Comparison of ENCODE assay signal across 17 cellular contexts in genomic region chr2:225466891-225467604, GRCh38.
A peak's percentile ranks its signal among the peaks of the same experiment; 100 is the strongest.
DNase-seq lines count a peak whose midpoint lies in the region; ATAC-seq, FAIRE-seq and TF ChIP-seq lines count a peak whose summit lies in the region.
"Had no signal": no experiment of that assay in that cellular context is flagged by ENCODE, and none has a peak within 500 bp of the region (broad histone marks: within the 10 kb centered on the region; RNA-seq: fewer than 3 reads in every experiment).

No MANE protein-coding gene starts in this region.

- H3K9me3 Mint-ChIP-seq in WTC11: 0 out of 2 replicates have a peak, but pooled peaks cover 5% of the 10 kb centered on the region
- H3K9me3 Mint-ChIP-seq: T-helper 1 cell treated with Interleukin-12 subunit alpha and Interleukin-12 subunit beta and Interleukin-4 antibody, amounts not matched to agents 30 μg/mL and 1 μg/mL, for 36 hours had no signal

- H3K27me3 Mint-ChIP-seq in WTC11 (ENCODE audit: low read depth): peaks cover 8% of the 10 kb centered on the region

- H3K4me1 Mint-ChIP-seq in WTC11: peaks cover 48% of the 10 kb centered on the region

- POLR2A ChIA-PET in WTC11 (lab: Charles Lee) (interaction anchor here (0.7 kb wide), 1 partner anchor 19 kb away, joined by 3 read pairs; no protein-coding TSS in a partner anchor), HEK293T (lab: Yijun Ruan, JAX) (no interaction called here)

- no peak overlapping the region for H3K4me3 Mint-ChIP-seq in WTC11
- H3K4me3 Mint-ChIP-seq: T-helper 1 cell treated with Interleukin-12 subunit alpha and Interleukin-12 subunit beta and Interleukin-4 antibody, amounts not matched to agents 30 μg/mL and 1 μg/mL, for 36 hours had no signal

- DNase-seq in LoVo (ENCODE audit: low spot score) (peak; percentile 19), WTC11 (ENCODE audit: low spot score) (no peak), ureter (ENCODE audit: low spot score) (peak; percentile 45), nucleus accumbens (lab: John Stamatoyannopoulos, UW) (no peak), NCI-H2171 (lab: John Stamatoyannopoulos, UW) (no peak), HEK293T (ENCODE audit: extremely low spot score) (no peak)
- DNase-seq: activated CD8-positive, alpha-beta memory T cell treated with anti-CD3 and anti-CD28 coated beads for 24 hours; AML-193; dorsolateral prefrontal cortex; NCI-H187; NCI-H446; SHP77 treated with DMSO at 0.1 percent for 48 hours; stimulated activated CD4-positive, alpha-beta T cell treated with anti-CD3 and anti-CD28 coated beads, Interleukin-4, amount 100 ng/mL, for 24 hours had no signal

- peak overlapping the region; percentile 69; the same call in 1 of the 2 replicates for H3K27ac Mint-ChIP-seq in WTC11
- H3K27ac Mint-ChIP-seq: T-helper 1 cell treated with Interleukin-12 subunit alpha and Interleukin-12 subunit beta and Interleukin-4 antibody, amounts not matched to agents 30 μg/mL and 1 μg/mL, for 36 hours had no signal

- CTCF ChIA-PET in WTC11 (lab: Charles Lee) (no interaction called here), HEK293T (lab: Yijun Ruan, JAX) (no interaction called here)

- TF ChIP-seq CTCF in WTC11 (IDR thresholded peaks at IDR 0.05): no peak

- peak; percentile 88 for FAIRE-seq in islet of Langerhans (lab: Jason Lieb, UNC)
- FAIRE-seq: GM19239 had no signal

- H3K36me3 Mint-ChIP-seq in WTC11: no peaks in the 10 kb centered on the region

- ATAC-seq in WTC11: no peak
- ATAC-seq: activated CD4-positive, CD25-positive, alpha-beta regulatory T cell treated with anti-CD3 and anti-CD28 coated beads, Interleukin-2, amount 50 U/mL, for 24 hours had no signal

TF ChIP-seq in WTC11, 78 proteins besides CTCF, POLR2A, EP300 and RAD21 (continues in another document):
- no peak for TF ChIP-seq TCF7 (CRISPR knock-in tag; IDR thresholded peaks at IDR 0.05; ENCODE audit: low read depth)
- TF ChIP-seq CBFB (CRISPR knock-in tag; IDR thresholded peaks at IDR 0.05; ENCODE audit: low read depth): no peak
- TF ChIP-seq, protein P1, sequence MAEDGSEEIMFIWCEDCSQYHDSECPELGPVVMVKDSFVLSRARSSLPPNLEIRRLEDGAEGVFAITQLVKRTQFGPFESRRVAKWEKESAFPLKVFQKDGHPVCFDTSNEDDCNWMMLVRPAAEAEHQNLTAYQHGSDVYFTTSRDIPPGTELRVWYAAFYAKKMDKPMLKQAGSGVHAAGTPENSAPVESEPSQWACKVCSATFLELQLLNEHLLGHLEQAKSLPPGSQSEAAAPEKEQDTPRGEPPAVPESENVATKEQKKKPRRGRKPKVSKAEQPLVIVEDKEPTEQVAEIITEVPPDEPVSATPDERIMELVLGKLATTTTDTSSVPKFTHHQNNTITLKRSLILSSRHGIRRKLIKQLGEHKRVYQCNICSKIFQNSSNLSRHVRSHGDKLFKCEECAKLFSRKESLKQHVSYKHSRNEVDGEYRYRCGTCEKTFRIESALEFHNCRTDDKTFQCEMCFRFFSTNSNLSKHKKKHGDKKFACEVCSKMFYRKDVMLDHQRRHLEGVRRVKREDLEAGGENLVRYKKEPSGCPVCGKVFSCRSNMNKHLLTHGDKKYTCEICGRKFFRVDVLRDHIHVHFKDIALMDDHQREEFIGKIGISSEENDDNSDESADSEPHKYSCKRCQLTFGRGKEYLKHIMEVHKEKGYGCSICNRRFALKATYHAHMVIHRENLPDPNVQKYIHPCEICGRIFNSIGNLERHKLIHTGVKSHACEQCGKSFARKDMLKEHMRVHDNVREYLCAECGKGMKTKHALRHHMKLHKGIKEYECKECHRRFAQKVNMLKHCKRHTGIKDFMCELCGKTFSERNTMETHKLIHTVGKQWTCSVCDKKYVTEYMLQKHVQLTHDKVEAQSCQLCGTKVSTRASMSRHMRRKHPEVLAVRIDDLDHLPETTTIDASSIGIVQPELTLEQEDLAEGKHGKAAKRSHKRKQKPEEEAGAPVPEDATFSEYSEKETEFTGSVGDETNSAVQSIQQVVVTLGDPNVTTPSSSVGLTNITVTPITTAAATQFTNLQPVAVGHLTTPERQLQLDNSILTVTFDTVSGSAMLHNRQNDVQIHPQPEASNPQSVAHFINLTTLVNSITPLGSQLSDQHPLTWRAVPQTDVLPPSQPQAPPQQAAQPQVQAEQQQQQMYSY (CRISPR knock-in tag; IDR thresholded peaks at IDR 0.05): no peak
- no peak for TF ChIP-seq PRRX2 (CRISPR knock-in tag; IDR thresholded peaks at IDR 0.05)
- TF ChIP-seq HMGA2 (CRISPR knock-in tag; IDR thresholded peaks at IDR 0.05): no peak
- no peak for TF ChIP-seq RELA (CRISPR knock-in tag; IDR thresholded peaks at IDR 0.05; ENCODE audit: borderline replicate concordance)
- TF ChIP-seq ZBTB21 (CRISPR knock-in tag; IDR thresholded peaks at IDR 0.05; ENCODE audit: borderline replicate concordance): no peak
- TF ChIP-seq ZNF396 (CRISPR knock-in tag; IDR thresholded peaks at IDR 0.05; ENCODE audit: borderline replicate concordance): no peak
- no peak for TF ChIP-seq HMGXB4 (CRISPR knock-in tag; IDR thresholded peaks at IDR 0.05)

TF ChIP-seq in HEK293T, 16 proteins besides CTCF, POLR2A, EP300 and RAD21:
- no peak for TF ChIP-seq FOXM1 (IDR thresholded peaks at IDR 0.05; ENCODE audit: borderline replicate concordance)
- TF ChIP-seq NFRKB (IDR thresholded peaks at IDR 0.05): no peak
- TF ChIP-seq BHLHE40 (IDR thresholded peaks at IDR 0.05; ENCODE audit: borderline replicate concordance): no peak
- TF ChIP-seq HDGF (IDR thresholded peaks at IDR 0.05; ENCODE audit: borderline replicate concordance): no peak
- TF ChIP-seq SP1 (IDR thresholded peaks at IDR 0.05): no peak
- no peak for TF ChIP-seq ZNF384 (IDR thresholded peaks at IDR 0.05)
- no peak for TF ChIP-seq SUZ12 (IDR thresholded peaks at IDR 0.05)
- no peak for TF ChIP-seq CTBP1 (IDR thresholded peaks at IDR 0.05; ENCODE audit: borderline replicate concordance)
- TF ChIP-seq LEF1 (IDR thresholded peaks at IDR 0.05; ENCODE audit: borderline replicate concordance): no peak
- no peak for TF ChIP-seq TARDBP (IDR thresholded peaks at IDR 0.05)
- no peak for TF ChIP-seq ARNT (IDR thresholded peaks at IDR 0.05)
- TF ChIP-seq FOXK2 (IDR thresholded peaks at IDR 0.05): no peak
- TF ChIP-seq ELF4 (IDR thresholded peaks at IDR 0.05): no peak
- no peak for TF ChIP-seq FOXA1 (IDR thresholded peaks at IDR 0.05)
- TF ChIP-seq, protein P2, sequence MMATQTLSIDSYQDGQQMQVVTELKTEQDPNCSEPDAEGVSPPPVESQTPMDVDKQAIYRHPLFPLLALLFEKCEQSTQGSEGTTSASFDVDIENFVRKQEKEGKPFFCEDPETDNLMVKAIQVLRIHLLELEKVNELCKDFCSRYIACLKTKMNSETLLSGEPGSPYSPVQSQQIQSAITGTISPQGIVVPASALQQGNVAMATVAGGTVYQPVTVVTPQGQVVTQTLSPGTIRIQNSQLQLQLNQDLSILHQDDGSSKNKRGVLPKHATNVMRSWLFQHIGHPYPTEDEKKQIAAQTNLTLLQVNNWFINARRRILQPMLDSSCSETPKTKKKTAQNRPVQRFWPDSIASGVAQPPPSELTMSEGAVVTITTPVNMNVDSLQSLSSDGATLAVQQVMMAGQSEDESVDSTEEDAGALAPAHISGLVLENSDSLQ (IDR thresholded peaks at IDR 0.05): no peak
- TF ChIP-seq L3MBTL2 (conservative IDR thresholded peaks at IDR 0.05): no peak

Comparison
In these comparisons a context has a peak if more than half of its experiments do, and no peak if none do; other contexts are left out.
1. DNase-seq: peak in LoVo (single experiment) and ureter (single experiment); none in WTC11 (single experiment), nucleus accumbens (0 of 56), NCI-H2171 (single experiment) and HEK293T (single experiment).